Comparison of ENCODE assay signal across 15 cellular contexts in genomic region chr13:43390582-43390981, GRCh38.
DNase-seq lines count a peak whose midpoint lies in the region; ATAC-seq and TF ChIP-seq lines count a peak whose summit lies in the region.
"Had no signal": no experiment of that assay in that cellular context is flagged by ENCODE, and none has a peak within 500 bp of the region (broad histone marks: within the 10 kb centered on the region; RNA-seq: fewer than 3 reads in every experiment).

No MANE protein-coding gene starts in this region.

- in situ Hi-C loops in gastrocnemius medialis (cut with MboI; ENCODE audit: low sequenced_read_pairs in 4 of 4), result no loop called here

- H3K4me1 ChIP-seq in HEK293 (ENCODE audit: control insufficient read depth, insufficient read depth, low read length) (no peaks in the 10 kb centered on the region), gastrocnemius medialis (peaks cover 31 to 50% of the 10 kb centered on the region in 2 donors)

- DNase-seq in gastrocnemius medialis (no peak), superior temporal gyrus (ENCODE audit: extremely low spot score) (no peak)
- no peak for DNase-seq in activated CD4-positive, alpha-beta T cell treated with anti-CD3 and anti-CD28 coated beads for 1 hour
- DNase-seq: activated CD8-positive, alpha-beta T cell treated with anti-CD3 and anti-CD28 coated beads for 36 hours; activated naive CD4-positive, alpha-beta T cell treated with anti-CD3 and anti-CD28 coated beads for 36 hours; CD4-positive, CD25-positive, alpha-beta regulatory T cell; NCI-H82; nucleus accumbens; substantia nigra had no signal

- H3K36me3 ChIP-seq in HEK293 (ENCODE audit: control insufficient read depth in 2 of 2, insufficient read depth in 1 of 2, low read length in 2 of 2) (no peaks in the 10 kb centered on the region), gastrocnemius medialis (no peaks in the 10 kb centered on the region)

- H3K4me3 ChIP-seq in HEK293 (ENCODE audit: low read depth, low read length) (no peak overlapping the region), gastrocnemius medialis (no peak overlapping the region)
- H3K4me3 ChIP-seq: skin epidermis had no signal

- peak; percentile 42 for ATAC-seq in GM19043 (IDR thresholded peaks at IDR 0.05; ENCODE audit: low read depth, unreplicated experiment)
- peak; percentile 60 for ATAC-seq in HG03175 (IDR thresholded peaks at IDR 0.05; ENCODE audit: unreplicated experiment)
- no peak for ATAC-seq in gastrocnemius medialis
- ATAC-seq in GM21576 (IDR thresholded peaks at IDR 0.05; ENCODE audit: unreplicated experiment), result no peak
- ATAC-seq: activated CD8-positive, alpha-beta T cell treated with anti-CD3 and anti-CD28 coated beads for 36 hours; Right ventricle myocardium inferior had no signal

- POLR2A ChIA-PET in HEK293 (lab: Yijun Ruan, JAX), result no interaction called here

- CTCF ChIA-PET in HEK293 (lab: Yijun Ruan, JAX), result no interaction called here

- H3K9me3 ChIP-seq in HEK293 (ENCODE audit: control insufficient read depth, insufficient read depth, low read depth, low read length), result no peaks in the 10 kb centered on the region
- H3K9me3 ChIP-seq in gastrocnemius medialis, result no peaks in the 10 kb centered on the region

- TF ChIP-seq CTCF in HEK293 (tag by site-specific recombination; IDR thresholded peaks at IDR 0.05) (no peak), gastrocnemius medialis (IDR thresholded peaks at IDR 0.05 in 4 of 5, conservative IDR thresholded peaks at IDR 0.05 in 1 of 5) (no peak)

- H3K27ac ChIP-seq in HEK293 (ENCODE audit: extremely low read depth, low read depth, low read length) (no peak overlapping the region), gastrocnemius medialis (peak overlapping the region in 3 of 4 donors; percentile 35 to 92 (median 86))
- H3K27ac ChIP-seq: skin epidermis had no signal

- no peaks in the 10 kb centered on the region for H3K27me3 ChIP-seq in gastrocnemius medialis

- intact Hi-C loops in gastrocnemius medialis (cut with DNase I; ENCODE audit: low total_unique reads), result loop anchor here (2.0 kb wide), 1 partner anchor 14 kb away; no protein-coding TSS in a partner anchor

- TF ChIP-seq POLR2A in gastrocnemius medialis (IDR thresholded peaks at IDR 0.05), result no peak

TF ChIP-seq in HEK293, 187 proteins besides CTCF, POLR2A, EP300 and RAD21:
- TF ChIP-seq MEIS1 (CRISPR knock-in tag; IDR thresholded peaks at IDR 0.05; ENCODE audit: borderline replicate concordance), result no peak
- TF ChIP-seq ZFP69B (tag by site-specific recombination; IDR thresholded peaks at IDR 0.05), result 0 out of 2 replicates have a peak, but pooled peaks have one; percentile 31
- no peak for TF ChIP-seq ZNF362 (tag by site-specific recombination; IDR thresholded peaks at IDR 0.05)
- no peak for TF ChIP-seq ZNF530 (tag by site-specific recombination; IDR thresholded peaks at IDR 0.05; ENCODE audit: low read depth)
- no peak for TF ChIP-seq ZXDB (tag by site-specific recombination; IDR thresholded peaks at IDR 0.05)
TF ChIP-seq in HEK293: peak in this region for 1.

Comparison
In these comparisons a context has a peak if more than half of its experiments do, and no peak if none do; other contexts are left out.
1. ATAC-seq: peak in GM19043 (single experiment) and HG03175 (single experiment); none in gastrocnemius medialis (0 of 2) and GM21576 (single experiment).